Comparison of ENCODE assay signal across 1 cellular context in genomic region chr6:40348591-40348990, GRCh38.
TF ChIP-seq lines count a peak whose summit lies in the region.

No MANE protein-coding gene starts in this region.

TF ChIP-seq in H1, 55 proteins besides CTCF, POLR2A, EP300 and RAD21:
- TF ChIP-seq SIRT6 (IDR thresholded peaks at IDR 0.05; ENCODE audit: low read length): no peak
- no peak for TF ChIP-seq CREB1 (IDR thresholded peaks at IDR 0.05)
- no peak for TF ChIP-seq TCF12 (IDR thresholded peaks at IDR 0.05; ENCODE audit: low read depth, low read length)
- TF ChIP-seq GABPA (IDR thresholded peaks at IDR 0.05; ENCODE audit: borderline replicate concordance, insufficient read depth, low read length): no peak
- TF ChIP-seq CTBP2 (IDR thresholded peaks at IDR 0.05; ENCODE audit: borderline replicate concordance, insufficient read depth, insufficient read length, low read length): no peak
- no peak for TF ChIP-seq TAF1 (IDR thresholded peaks at IDR 0.05; ENCODE audit: low read depth, low read length)
- TF ChIP-seq POLR2AphosphoS5 (IDR thresholded peaks at IDR 0.05; ENCODE audit: low read depth, low read length): no peak
TF ChIP-seq in H1: peak in this region for 0.
